8 cellular contexts compared by ENCODE assay signal in the genomic region with DNA sequence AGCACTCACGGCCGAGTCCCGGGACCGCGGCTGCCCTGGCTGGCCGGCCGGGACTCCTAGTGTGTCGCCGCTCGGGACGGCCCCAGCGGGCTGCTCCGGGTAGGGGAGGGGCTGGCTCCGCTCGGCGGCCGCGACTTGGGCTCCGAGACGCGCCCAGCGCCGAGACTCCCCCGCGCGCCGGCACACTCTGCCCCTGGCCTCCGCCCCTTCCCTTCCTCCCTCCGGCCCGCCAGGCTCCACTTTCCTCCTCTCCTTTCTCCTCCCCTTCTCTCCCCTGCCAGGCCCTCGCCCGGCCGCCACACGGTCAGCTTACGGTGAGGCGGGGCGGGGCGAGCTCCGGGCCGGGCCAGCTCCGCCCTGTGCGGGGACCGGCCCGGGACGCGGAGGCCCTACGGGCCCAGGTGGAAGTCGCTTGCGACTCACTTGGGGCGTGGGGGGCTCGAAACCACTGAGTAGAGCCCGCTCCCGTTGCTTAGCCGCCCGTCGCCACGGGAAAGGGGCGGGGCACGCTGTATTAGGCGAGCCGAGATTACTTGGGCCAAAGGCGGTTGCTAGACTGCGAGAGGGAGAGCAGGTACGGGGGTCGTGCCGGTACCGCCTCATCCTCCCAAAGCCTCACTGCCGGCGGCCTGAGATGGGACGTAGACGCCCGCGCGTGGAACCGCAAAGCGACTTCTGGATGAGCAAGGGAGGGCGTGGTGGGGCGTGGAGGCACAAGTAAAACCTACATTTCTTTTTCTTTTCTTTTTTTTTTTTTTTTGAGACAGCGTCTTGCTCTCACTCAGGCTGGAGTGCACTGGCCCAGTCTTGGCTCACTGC. TPM values are rescaled to one million over a fixed set of nuclear protein-coding genes. Genes with fewer than 3 reads are reported as not detected.
A peak's percentile ranks its signal among the peaks of the same experiment; 100 is the strongest.
DNase-seq lines count a peak whose midpoint lies in the region; ATAC-seq and TF ChIP-seq lines count a peak whose summit lies in the region.

A gene with protein sequence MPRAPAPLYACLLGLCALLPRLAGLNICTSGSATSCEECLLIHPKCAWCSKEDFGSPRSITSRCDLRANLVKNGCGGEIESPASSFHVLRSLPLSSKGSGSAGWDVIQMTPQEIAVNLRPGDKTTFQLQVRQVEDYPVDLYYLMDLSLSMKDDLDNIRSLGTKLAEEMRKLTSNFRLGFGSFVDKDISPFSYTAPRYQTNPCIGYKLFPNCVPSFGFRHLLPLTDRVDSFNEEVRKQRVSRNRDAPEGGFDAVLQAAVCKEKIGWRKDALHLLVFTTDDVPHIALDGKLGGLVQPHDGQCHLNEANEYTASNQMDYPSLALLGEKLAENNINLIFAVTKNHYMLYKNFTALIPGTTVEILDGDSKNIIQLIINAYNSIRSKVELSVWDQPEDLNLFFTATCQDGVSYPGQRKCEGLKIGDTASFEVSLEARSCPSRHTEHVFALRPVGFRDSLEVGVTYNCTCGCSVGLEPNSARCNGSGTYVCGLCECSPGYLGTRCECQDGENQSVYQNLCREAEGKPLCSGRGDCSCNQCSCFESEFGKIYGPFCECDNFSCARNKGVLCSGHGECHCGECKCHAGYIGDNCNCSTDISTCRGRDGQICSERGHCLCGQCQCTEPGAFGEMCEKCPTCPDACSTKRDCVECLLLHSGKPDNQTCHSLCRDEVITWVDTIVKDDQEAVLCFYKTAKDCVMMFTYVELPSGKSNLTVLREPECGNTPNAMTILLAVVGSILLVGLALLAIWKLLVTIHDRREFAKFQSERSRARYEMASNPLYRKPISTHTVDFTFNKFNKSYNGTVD (minus strand): TSS at position 189 of the 819 bp plus-strand sequence. CDS start 365 bp downstream, outside the sequence.

- no peaks in the 10 kb centered on the region for H3K36me3 Mint-ChIP-seq in activated CD8-positive, alpha-beta T cell treated with anti-CD3 and anti-CD28 coated beads, Interleukin-2, amount 10 ng/mL, durations not matched to agents 7 days and 5 days (ENCODE audit: low read depth)

- no peaks in the 10 kb centered on the region for H3K4me1 Mint-ChIP-seq in activated CD8-positive, alpha-beta T cell treated with anti-CD3 and anti-CD28 coated beads, Interleukin-2, amount 10 ng/mL, durations not matched to agents 7 days and 5 days (ENCODE audit: low read depth)
- H3K4me1 Mint-ChIP-seq in stimulated activated naive CD8-positive, alpha-beta T cell treated with anti-CD3 and anti-CD28 coated beads, Interleukin-15, amount 100 ng/mL, for 72 hours: peaks cover 13% of the 10 kb centered on the region

- H3K36me3 ChIP-seq in mesodermal cell (ENCODE audit: control insufficient read depth, insufficient read depth, low read length): no peaks in the 10 kb centered on the region

- DNase-seq in G401 (ENCODE audit: low spot score): peak; percentile 43
- peak; percentile 35 for DNase-seq in GOT3 (lab: John Stamatoyannopoulos, UW)
- peak; percentile 22 for DNase-seq in NB4 (ENCODE audit: low read depth)
- peak; percentile 30 for DNase-seq in activated CD8-positive, alpha-beta T cell treated with anti-CD3 and anti-CD28 coated beads, Interleukin-2, amount 10 ng/mL, durations not matched to agents 7 days and 5 days
- DNase-seq in epithelial cell of proximal tubule (ENCODE audit: low read depth): no peak
- DNase-seq in stimulated activated naive CD8-positive, alpha-beta T cell treated with anti-CD3 and anti-CD28 coated beads, Interleukin-15, amount 100 ng/mL, for 72 hours: peak; percentile 34 to 45
- DNase-seq in OCI-M2 (lab: John Stamatoyannopoulos, UW; ENCODE audit: unreplicated experiment): no peak

- H3K27ac Mint-ChIP-seq in activated CD8-positive, alpha-beta T cell treated with anti-CD3 and anti-CD28 coated beads, Interleukin-2, amount 10 ng/mL, durations not matched to agents 7 days and 5 days: no peak within 1 kb of the TSS
- H3K27ac Mint-ChIP-seq in stimulated activated naive CD8-positive, alpha-beta T cell treated with anti-CD3 and anti-CD28 coated beads, Interleukin-15, amount 100 ng/mL, for 72 hours: no peak within 1 kb of the TSS

- peaks cover 23% of the 10 kb centered on the region for H3K4me1 ChIP-seq in mesodermal cell (ENCODE audit: control insufficient read depth, insufficient read depth, low read length, poor library complexity, severe bottlenecking)

- no peaks in the 10 kb centered on the region for H3K9me3 Mint-ChIP-seq in activated CD8-positive, alpha-beta T cell treated with anti-CD3 and anti-CD28 coated beads, Interleukin-2, amount 10 ng/mL, durations not matched to agents 7 days and 5 days (ENCODE audit: insufficient read depth)
- no peaks in the 10 kb centered on the region for H3K9me3 Mint-ChIP-seq in stimulated activated naive CD8-positive, alpha-beta T cell treated with anti-CD3 and anti-CD28 coated beads, Interleukin-15, amount 100 ng/mL, for 72 hours

- TF ChIP-seq CTCF in NB4 (IDR thresholded peaks at IDR 0.05; ENCODE audit: low read depth, low read length): no peak
- TF ChIP-seq CTCF in epithelial cell of proximal tubule (conservative IDR thresholded peaks at IDR 0.05; ENCODE audit: low read depth, low read length): no peak

- H3K27me3 Mint-ChIP-seq in activated CD8-positive, alpha-beta T cell treated with anti-CD3 and anti-CD28 coated beads, Interleukin-2, amount 10 ng/mL, durations not matched to agents 7 days and 5 days (ENCODE audit: low read depth): peaks cover 58% of the 10 kb centered on the region
- H3K27me3 Mint-ChIP-seq in stimulated activated naive CD8-positive, alpha-beta T cell treated with anti-CD3 and anti-CD28 coated beads, Interleukin-15, amount 100 ng/mL, for 72 hours: peaks cover 79% of the 10 kb centered on the region

- TF ChIP-seq POLR2A in NB4 (IDR thresholded peaks at IDR 0.05; ENCODE audit: extremely low read depth, insufficient read length): no peak

- CTCF ChIA-PET in activated CD8-positive, alpha-beta T cell treated with anti-CD3 and anti-CD28 coated beads, Interleukin-2, amount 10 ng/mL, durations not matched to agents 7 days and 5 days (lab: Charles Lee): interaction anchor here (0.7 to 1.3 kb wide), 3 partner anchors 14 to 127 kb away, joined by 3 to 4 read pairs (median 3); no protein-coding TSS in a partner anchor

- ATAC-seq in activated CD8-positive, alpha-beta T cell treated with anti-CD3 and anti-CD28 coated beads, Interleukin-2, amount 10 ng/mL, durations not matched to agents 7 days and 5 days: peak; percentile 81
- ATAC-seq in stimulated activated naive CD8-positive, alpha-beta T cell treated with anti-CD3 and anti-CD28 coated beads, Interleukin-15, amount 100 ng/mL, for 72 hours: peak; percentile 80

- peak within 1 kb of the TSS; percentile 50 for H3K27ac ChIP-seq in mesodermal cell (ENCODE audit: low read depth, low read length, severe bottlenecking)

- H3K4me3 Mint-ChIP-seq in activated CD8-positive, alpha-beta T cell treated with anti-CD3 and anti-CD28 coated beads, Interleukin-2, amount 10 ng/mL, durations not matched to agents 7 days and 5 days: peak within 1 kb of the TSS; percentile 52
- peak within 1 kb of the TSS; percentile 80 to 81 for H3K4me3 Mint-ChIP-seq in stimulated activated naive CD8-positive, alpha-beta T cell treated with anti-CD3 and anti-CD28 coated beads, Interleukin-15, amount 100 ng/mL, for 72 hours

- no peak within 1 kb of the TSS for H3K4me3 ChIP-seq in NB4 (ENCODE audit: low read depth, low read length)
- peak within 1 kb of the TSS; percentile 80 for H3K4me3 ChIP-seq in epithelial cell of proximal tubule (ENCODE audit: low read depth, low read length)
- peak within 1 kb of the TSS; percentile 64 for H3K4me3 ChIP-seq in mesodermal cell (ENCODE audit: extremely low read depth, insufficient read depth, low read length, poor library complexity, severe bottlenecking)

- no peaks in the 10 kb centered on the region for H3K9me3 ChIP-seq in mesodermal cell (ENCODE audit: control insufficient read depth, low read length)

- POLR2A ChIA-PET in activated CD8-positive, alpha-beta T cell treated with anti-CD3 and anti-CD28 coated beads, Interleukin-2, amount 10 ng/mL, durations not matched to agents 7 days and 5 days (lab: Charles Lee): no interaction called here

- WGBS in mesodermal cell (ENCODE audit: insufficient coverage in 2 of 2), 2 experiments: 1 to 2% methylated on average over 45 to 57 of the region's 79 CpGs

- in situ Hi-C loops in G401 (cut with HindIII; ENCODE audit: low sequenced_read_pairs): no loop called here

RNA-seq across cellular contexts. Expression of the gene that starts here (rescaled TPM):
- 47.2 and 80.4 TPM in 2 replicates for total RNA-seq in G401 (2014; rRNA removed; shearing (Covaris generic))
- not detected for total RNA-seq in activated CD8-positive, alpha-beta T cell treated with anti-CD3 and anti-CD28 coated beads, Interleukin-2, amount 10 ng/mL, durations not matched to agents 7 days and 5 days
- total RNA-seq in epithelial cell of proximal tubule: 129 and 141 TPM in 2 replicates
- 90.1 TPM for polyA plus RNA-seq in mesodermal cell (2013, experiment 1 of 2)
- 80.3 TPM for polyA plus RNA-seq in mesodermal cell (2013, experiment 2 of 2)

Comparison
In these comparisons a context has a peak if more than half of its experiments do, and no peak if none do; other contexts are left out.
1. RNA of the gene that starts here (total RNA-seq): 129 to 141 TPM in epithelial cell of proximal tubule and 47.2 to 80.4 TPM in G401; not detected in activated CD8-positive, alpha-beta T cell treated with anti-CD3 and anti-CD28 coated beads, Interleukin-2, amount 10 ng/mL, durations not matched to agents 7 days and 5 days; every median in the first group is over 10 times any median in the second.
2. Peak in DNase-seq and ATAC-seq in activated CD8-positive, alpha-beta T cell treated with anti-CD3 and anti-CD28 coated beads, Interleukin-2, amount 10 ng/mL, durations not matched to agents 7 days and 5 days; RNA of the gene not detected or under 1 TPM.
3. DNase-seq: peak in G401 (single experiment), GOT3 (single experiment), NB4 (single experiment) and stimulated activated naive CD8-positive, alpha-beta T cell treated with anti-CD3 and anti-CD28 coated beads, Interleukin-15, amount 100 ng/mL, for 72 hours (2 of 2); none in epithelial cell of proximal tubule (single experiment) and OCI-M2 (single experiment).